Comparison of ENCODE assay signal across 29 cellular contexts in the genomic region with DNA sequence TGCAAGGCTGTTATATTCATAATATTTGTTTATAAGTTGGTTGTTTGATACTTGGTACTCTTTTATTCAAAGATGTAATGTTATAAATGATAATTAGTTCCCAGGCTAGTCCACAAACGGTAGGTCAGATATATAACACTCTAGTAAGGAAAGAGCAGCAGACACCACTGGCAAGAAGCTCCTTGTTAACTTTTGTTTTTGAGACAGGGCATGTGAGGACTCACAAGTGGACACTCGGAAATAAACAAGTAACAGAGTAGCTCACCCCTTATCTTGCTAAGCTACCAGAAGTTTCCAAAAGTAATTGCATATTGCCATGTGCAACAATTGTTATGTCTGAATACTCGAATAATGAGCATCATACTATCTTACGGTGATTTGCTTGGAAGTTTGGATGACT.
"Had no signal": no experiment of that assay in that cellular context is flagged by ENCODE, and none has a peak within 500 bp of the region (broad histone marks: within the 10 kb centered on the region; RNA-seq: fewer than 3 reads in every experiment).

No MANE protein-coding gene starts in this region.

- DNase-seq: naive thymus-derived CD8-positive, alpha-beta T cell; nephron progenitor cell; nucleus accumbens; pancreas; retina; right cardiac atrium; right lobe of liver; sigmoid colon; small intestine; spleen; stimulated activated CD4-positive, alpha-beta T cell treated with anti-CD3 and anti-CD28 coated beads, Interleukin-12 subunit alpha, Interleukin-12 subunit beta, amount 100 ng/mL, for 4 hours; stimulated activated CD4-positive, alpha-beta T cell treated with anti-CD3 and anti-CD28 coated beads, Interleukin-1b, Interleukin-23, amount 100 ng/mL, for 48 hours; stimulated activated CD4-positive, alpha-beta T cell treated with anti-CD3 and anti-CD28 coated beads, Interleukin-4, amount 100 ng/mL, for 1 hour; stimulated activated CD4-positive, alpha-beta T cell treated with anti-CD3 and anti-CD28 coated beads, Interleukin-4, amount 100 ng/mL, for 4 hours; stimulated activated CD8-positive, alpha-beta memory T cell treated with anti-CD3 and anti-CD28 coated beads, Interleukin-4, amount 100 ng/mL, for 48 hours; stimulated activated naive CD4-positive, alpha-beta T cell; stimulated activated naive CD8-positive, alpha-beta T cell treated with anti-CD3 and anti-CD28 coated beads, Interleukin-15, amount 100 ng/mL, for 72 hours; stimulated activated naive CD8-positive, alpha-beta T cell treated with anti-CD3 and anti-CD28 coated beads, Interleukin-15, Interleukin-2, amounts not matched to agents 100 U/mL and 50 U/mL, for 24 hours; substantia nigra; testis; tibial artery; trophoblast cell; upper lobe of left lung had no signal

- H3K36me3 ChIP-seq: prostate gland, sigmoid colon, suprapubic skin, tibial artery, upper lobe of left lung, vagina had no signal

- H3K4me3 ChIP-seq: pancreas, prostate gland, right lobe of liver, sigmoid colon, spleen, suprapubic skin, testis, tibial artery, upper lobe of left lung, vagina had no signal

- H3K9me3 ChIP-seq: neutrophil, pancreas, prostate gland, right lobe of liver, sigmoid colon, spleen, suprapubic skin, testis, tibial artery, upper lobe of left lung, vagina had no signal

- H3K27me3 ChIP-seq: neutrophil, pancreas, right lobe of liver, sigmoid colon, spleen, suprapubic skin, testis, tibial artery, upper lobe of left lung, vagina had no signal

- H3K4me1 ChIP-seq: pancreas, prostate gland, right lobe of liver, sigmoid colon, spleen, suprapubic skin, testis, tibial artery, upper lobe of left lung, vagina had no signal

- H3K27ac ChIP-seq: neutrophil, pancreas, prostate gland, right lobe of liver, sigmoid colon, spleen, suprapubic skin, testis, tibial artery, upper lobe of left lung, vagina had no signal

- ATAC-seq: naive thymus-derived CD8-positive, alpha-beta T cell; natural killer cell treated with Interleukin-12 subunit alpha and Interleukin-12 subunit beta and Interleukin-15 and Interleukin-18, amount 100 ng/mL, for 72 hours; pancreas; right lobe of liver; stimulated activated memory B cell treated with anti-CD40 and anti-IgM and Interleukin-4, amounts not matched to agents 10 μg/mL and 1 μg/mL and 100 μg/mL, for 72 hours; stimulated activated naive CD8-positive, alpha-beta T cell treated with anti-CD3 and anti-CD28 coated beads, Interleukin-15, amount 100 ng/mL, for 72 hours; stimulated activated naive CD8-positive, alpha-beta T cell treated with anti-CD3 and anti-CD28 coated beads, Interleukin-15, Interleukin-2, amounts not matched to agents 100 U/mL and 50 U/mL, for 24 hours had no signal
